In the genomic region with DNA sequence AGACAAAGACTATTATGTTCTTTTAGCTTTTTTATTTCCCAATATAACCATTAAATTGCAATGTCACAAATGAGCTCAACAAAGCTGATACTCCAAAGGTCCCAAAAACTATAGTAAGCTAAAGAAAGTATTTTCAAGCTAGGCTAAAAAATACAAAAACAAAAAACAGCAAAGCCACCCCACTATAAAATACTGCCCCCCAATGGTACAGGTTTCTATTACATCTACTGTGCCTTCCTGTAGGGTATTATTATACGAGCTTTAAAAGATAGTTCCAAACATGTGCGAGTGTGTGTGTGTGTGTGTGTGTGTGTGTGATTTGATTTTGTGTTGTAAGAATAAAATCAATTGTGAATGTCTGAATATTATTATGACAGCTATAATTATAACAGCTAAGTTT, we compare ENCODE assay signal across 1 cellular context.
TF ChIP-seq lines count a peak whose summit lies in the region.

No MANE protein-coding gene starts in this region.

TF ChIP-seq in K562, 482 proteins besides CTCF, POLR2A, EP300 and RAD21 (continued from another document):
- TF ChIP-seq, protein P1, sequence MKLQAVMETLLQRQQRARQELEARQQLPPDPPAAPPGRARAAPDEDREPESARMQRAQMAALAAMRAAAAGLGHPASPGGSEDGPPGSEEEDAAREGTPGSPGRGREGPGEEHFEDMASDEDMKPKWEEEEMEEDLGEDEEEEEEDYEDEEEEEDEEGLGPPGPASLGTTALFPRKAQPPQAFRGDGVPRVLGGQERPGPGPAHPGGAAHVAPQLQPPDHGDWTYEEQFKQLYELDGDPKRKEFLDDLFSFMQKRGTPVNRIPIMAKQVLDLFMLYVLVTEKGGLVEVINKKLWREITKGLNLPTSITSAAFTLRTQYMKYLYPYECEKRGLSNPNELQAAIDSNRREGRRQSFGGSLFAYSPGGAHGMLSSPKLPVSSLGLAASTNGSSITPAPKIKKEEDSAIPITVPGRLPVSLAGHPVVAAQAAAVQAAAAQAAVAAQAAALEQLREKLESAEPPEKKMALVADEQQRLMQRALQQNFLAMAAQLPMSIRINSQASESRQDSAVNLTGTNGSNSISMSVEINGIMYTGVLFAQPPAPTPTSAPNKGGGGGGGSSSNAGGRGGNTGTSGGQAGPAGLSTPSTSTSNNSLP (IDR thresholded peaks at IDR 0.05; ENCODE audit: borderline replicate concordance, low read depth, low read length) = peak; percentile 16; the same call in 1 of the 2 replicates
- TF ChIP-seq NCOR1 (IDR thresholded peaks at IDR 0.05) (0 out of 2 replicates have a peak, but pooled peaks have one; percentile 10), CGGBP1 (CRISPR knock-in tag; IDR thresholded peaks at IDR 0.05) (no peak), SMC3 (conservative IDR thresholded peaks at IDR 0.05; ENCODE audit: insufficient read depth, low read depth, low read length) (0 out of 2 replicates have a peak, but pooled peaks have one; percentile 12)
